10 cellular contexts compared by ENCODE assay signal in genomic region chr1:223313415-223313754, GRCh38.
"Had no signal": no experiment of that assay in that cellular context is flagged by ENCODE, and none has a peak within 500 bp of the region (broad histone marks: within the 10 kb centered on the region; RNA-seq: fewer than 3 reads in every experiment).

No MANE protein-coding gene starts in this region.

- H3K9ac ChIP-seq: GM23248 had no signal

- H3K36me3 ChIP-seq: HAP-1 had no signal

- H2AFZ ChIP-seq: GM23248, GM23338 had no signal

- H3K4me3 ChIP-seq: GM23248, GM23338, HAP-1 had no signal

- H3K9me3 ChIP-seq: HAP-1 had no signal

- H3K4me1 ChIP-seq: HAP-1 had no signal

- FAIRE-seq: H1, H54 had no signal

- H3K27ac ChIP-seq: GM23248 had no signal

- DNase-seq: GM23248, GOT3, H7, H9, HFFc6 had no signal

- H3K4me2 ChIP-seq: GM23338 had no signal

- ATAC-seq: GM23338, HCT116 had no signal
